16 cellular contexts compared by ENCODE assay signal in genomic region chrX:108186811-108187210, GRCh38.
DNase-seq lines count a peak whose midpoint lies in the region; ATAC-seq, FAIRE-seq and TF ChIP-seq lines count a peak whose summit lies in the region.
"Had no signal": no experiment of that assay in that cellular context is flagged by ENCODE, and none has a peak within 500 bp of the region (broad histone marks: within the 10 kb centered on the region; RNA-seq: fewer than 3 reads in every experiment).

No MANE protein-coding gene starts in this region.

- H3K27me3 ChIP-seq in astrocyte (ENCODE audit: insufficient read depth, low read length) (no peaks in the 10 kb centered on the region), hepatocyte (no peaks in the 10 kb centered on the region), WERI-Rb-1 (ENCODE audit: insufficient read depth, low read depth, severe bottlenecking) (peaks cover 36% of the 10 kb centered on the region)

- H3K27me3 Mint-ChIP-seq in astrocyte (ENCODE audit: low read depth, unreplicated experiment) = no peaks in the 10 kb centered on the region

- H3K9me3 ChIP-seq in astrocyte (ENCODE audit: insufficient read depth, low read depth, low read length) (no peaks in the 10 kb centered on the region), hepatocyte (ENCODE audit: low read depth) (no peaks in the 10 kb centered on the region), WERI-Rb-1 (ENCODE audit: severe bottlenecking) (no peaks in the 10 kb centered on the region)

- H3K4me2 ChIP-seq in astrocyte (ENCODE audit: low read length) (no peak overlapping the region), hepatocyte (no peak overlapping the region)

- 29% methylated on average over 4 of the region's 4 CpGs for WGBS in hepatocyte (ENCODE audit: low lambda C conversion rate, missing lambda C conversion rate)

- H3K27ac Mint-ChIP-seq in astrocyte (ENCODE audit: unreplicated experiment) = no peak overlapping the region
- no peak overlapping the region for H3K27ac Mint-ChIP-seq in activated naive CD4-positive, alpha-beta T cell treated with anti-CD3 and anti-CD28 coated beads, Interleukin-2, amount 50 U/mL, for 72 hours
- H3K27ac Mint-ChIP-seq: activated CD8-positive, alpha-beta T cell treated with anti-CD3 and anti-CD28 coated beads, Interleukin-2, amount 10 ng/mL, durations not matched to agents 7 days and 5 days; B cell; IgD-negative memory B cell had no signal

- TF ChIP-seq CTCF in AG04449 (IDR thresholded peaks at IDR 0.05; ENCODE audit: insufficient read depth, low read length, missing control alignments) = no peak
- no peak for TF ChIP-seq CTCF in astrocyte (IDR thresholded peaks at IDR 0.05; ENCODE audit: insufficient read depth, low read depth, low read length)
- no peak for TF ChIP-seq CTCF in hepatocyte (IDR thresholded peaks at IDR 0.05; ENCODE audit: poor library complexity)
- TF ChIP-seq CTCF in WERI-Rb-1 (IDR thresholded peaks at IDR 0.05; ENCODE audit: low read depth, low read length) = no peak

- no peak overlapping the region for H3K4me3 Mint-ChIP-seq in astrocyte (ENCODE audit: unreplicated experiment)
- H3K4me3 Mint-ChIP-seq: activated CD8-positive, alpha-beta T cell treated with anti-CD3 and anti-CD28 coated beads, Interleukin-2, amount 10 ng/mL, durations not matched to agents 7 days and 5 days; B cell; IgD-negative memory B cell had no signal

- H3K9me3 Mint-ChIP-seq in astrocyte (ENCODE audit: unreplicated experiment) = no peaks in the 10 kb centered on the region
- H3K9me3 Mint-ChIP-seq in activated naive CD4-positive, alpha-beta T cell treated with anti-CD3 and anti-CD28 coated beads, Interleukin-2, amount 50 U/mL, for 72 hours = no peaks in the 10 kb centered on the region

- CTCF ChIA-PET in AG04449 (lab: Yijun Ruan, JAX) = interaction anchor here (1.0 kb wide), 1 partner anchor 13 kb away, joined by 3 read pairs; no protein-coding TSS in a partner anchor

- peak; percentile 19 for DNase-seq in AG04449 (ENCODE audit: low read depth, low spot score)
- DNase-seq in HPDE6-E6E7 (ENCODE audit: extremely low spot score) = peak; percentile 40
- DNase-seq in astrocyte (ENCODE audit: low read depth) = peak; percentile 93
- peak; percentile 16 for DNase-seq in hepatocyte (ENCODE audit: low spot score)
- no peak for DNase-seq in WERI-Rb-1
- DNase-seq in HK-2 (ENCODE audit: unreplicated experiment) = no peak
- no peak for DNase-seq in NCI-H2171 treated with DMSO at 0.1 percent for 48 hours (lab: John Stamatoyannopoulos, UW)
- no peak for DNase-seq in activated naive CD4-positive, alpha-beta T cell treated with anti-CD3 and anti-CD28 coated beads, Interleukin-2, amount 50 U/mL, for 72 hours (ENCODE audit: low spot score in 2 of 2)
- DNase-seq: activated CD8-positive, alpha-beta T cell treated with anti-CD3 and anti-CD28 coated beads, Interleukin-2, amount 10 ng/mL, durations not matched to agents 7 days and 5 days; activated naive CD4-positive, alpha-beta T cell treated with Interleukin-2 at 50 U/mL for 16 hours; cortex of kidney; NCI-H2081; retina; T-helper 2 cell had no signal

- no peak for FAIRE-seq in astrocyte (lab: Jason Lieb, UNC)

- H3K79me2 ChIP-seq in astrocyte (ENCODE audit: insufficient read depth, low read length) (no peaks in the 10 kb centered on the region), hepatocyte (no peaks in the 10 kb centered on the region)

- H3K36me3 ChIP-seq in astrocyte (ENCODE audit: insufficient read depth, low read length) (no peaks in the 10 kb centered on the region), hepatocyte (replicated peaks; ENCODE audit: insufficient read depth, low read depth) (no peaks in the 10 kb centered on the region), WERI-Rb-1 (no peaks in the 10 kb centered on the region)

- no peaks in the 10 kb centered on the region for H3K9me2 ChIP-seq in hepatocyte (replicated peaks; ENCODE audit: insufficient read depth)

- H2AFZ ChIP-seq in astrocyte (ENCODE audit: low read depth, low read length) (no peak overlapping the region), hepatocyte (no peak overlapping the region)

- H4K20me1 ChIP-seq in astrocyte (ENCODE audit: insufficient read depth, low read length) (no peaks in the 10 kb centered on the region), hepatocyte (ENCODE audit: insufficient read depth, poor library complexity, severe bottlenecking) (no peaks in the 10 kb centered on the region)

- H3K36me3 Mint-ChIP-seq in astrocyte (ENCODE audit: low read depth, unreplicated experiment) = peaks cover 2% of the 10 kb centered on the region
- H3K36me3 Mint-ChIP-seq in activated naive CD4-positive, alpha-beta T cell treated with anti-CD3 and anti-CD28 coated beads, Interleukin-2, amount 50 U/mL, for 72 hours = no peaks in the 10 kb centered on the region
- H3K36me3 Mint-ChIP-seq: IgD-negative memory B cell had no signal

- no peak overlapping the region for H3K4me3 ChIP-seq in AG04449 (ENCODE audit: low read depth, low read length)
- H3K4me3 ChIP-seq in astrocyte (ENCODE audit: insufficient read depth, low read depth, low read length) = no peak overlapping the region
- no peak overlapping the region for H3K4me3 ChIP-seq in hepatocyte
- no peak overlapping the region for H3K4me3 ChIP-seq in WERI-Rb-1 (ENCODE audit: low read depth, low read length)

- H3K27ac ChIP-seq in astrocyte (ENCODE audit: low read depth, low read length) (peak overlapping the region; percentile 12), hepatocyte (no peak overlapping the region), WERI-Rb-1 (no peak overlapping the region)

- POLR2A ChIA-PET in AG04449 (lab: Yijun Ruan, JAX) = no interaction called here

- no peak for ATAC-seq in activated naive CD4-positive, alpha-beta T cell treated with anti-CD3 and anti-CD28 coated beads, Interleukin-2, amount 50 U/mL, for 72 hours
- ATAC-seq: activated CD8-positive, alpha-beta T cell treated with anti-CD3 and anti-CD28 coated beads, Interleukin-2, amount 10 ng/mL, durations not matched to agents 7 days and 5 days had no signal

- no peak overlapping the region for H3K9ac ChIP-seq in astrocyte (ENCODE audit: low read length)

- H3K4me1 Mint-ChIP-seq in astrocyte (ENCODE audit: low read depth, unreplicated experiment) = peaks cover 5% of the 10 kb centered on the region
- H3K4me1 Mint-ChIP-seq: B cell, IgD-negative memory B cell had no signal

- H3K4me1 ChIP-seq in astrocyte (ENCODE audit: insufficient read depth, low read length) (no peaks in the 10 kb centered on the region), hepatocyte (ENCODE audit: insufficient read depth) (no peaks in the 10 kb centered on the region)

Comparison
In these comparisons a context has a peak if more than half of its experiments do, and no peak if none do; other contexts are left out.
1. DNase-seq: peak in AG04449 (single experiment), HPDE6-E6E7 (single experiment), astrocyte (single experiment) and hepatocyte (single experiment); none in WERI-Rb-1 (single experiment), HK-2 (single experiment), NCI-H2171 treated with DMSO at 0.1 percent for 48 hours (single experiment) and activated naive CD4-positive, alpha-beta T cell treated with anti-CD3 and anti-CD28 coated beads, Interleukin-2, amount 50 U/mL, for 72 hours (0 of 2).